In genomic region chr17:2705263-2705662, GRCh38 we compare ENCODE assay signal across 14 cellular contexts. TPM values are rescaled to one million over a fixed set of nuclear protein-coding genes. Genes with fewer than 3 reads are reported as not detected.
DNase-seq lines count a peak whose midpoint lies in the region; ATAC-seq and TF ChIP-seq lines count a peak whose summit lies in the region.
"Had no signal": no experiment of that assay in that cellular context is flagged by ENCODE, and none has a peak within 500 bp of the region (broad histone marks: within the 10 kb centered on the region; RNA-seq: fewer than 3 reads in every experiment).

No MANE protein-coding gene starts in this region.

- no peak for ATAC-seq in left ventricle myocardium superior
- ATAC-seq in stimulated activated naive B cell treated with anti-CD40 and anti-IgM and Interleukin-4, amounts not matched to agents 10 μg/mL and 1 μg/mL and 100 μg/mL, for 72 hours (replicated peaks) = no peak
- ATAC-seq: HCT116 had no signal

- H2AFZ ChIP-seq in MM.1S (ENCODE audit: low read length) = no peak overlapping the region
- H2AFZ ChIP-seq: parathyroid adenoma had no signal

- no peaks in the 10 kb centered on the region for H3F3A ChIP-seq in MM.1S (ENCODE audit: insufficient read depth, low read length)

- peak overlapping the region; percentile 38 for H3K27ac Mint-ChIP-seq in stimulated activated naive B cell treated with anti-CD40 and anti-IgM and Interleukin-4, amounts not matched to agents 10 μg/mL and 1 μg/mL and 100 μg/mL, for 72 hours
- H3K27ac Mint-ChIP-seq: activated naive CD4-positive, alpha-beta T cell treated with anti-CD3 and anti-CD28 coated beads, Interleukin-2, amount 50 U/mL, for 24 hours had no signal

- intact Hi-C loops in left ventricle myocardium superior (cut with micrococcal nuclease) = no loop called here
- intact Hi-C loops in adrenal gland (cut with DNase I) = no loop called here

- H3K27me3 ChIP-seq in right atrium auricular region = no peaks in the 10 kb centered on the region
- no peaks in the 10 kb centered on the region for H3K27me3 ChIP-seq in adrenal gland
- H3K27me3 ChIP-seq in MM.1S (replicated peaks; ENCODE audit: insufficient read depth, low read length) = no peaks in the 10 kb centered on the region
- H3K27me3 ChIP-seq: thyroid gland had no signal

- no peak overlapping the region for H3K4me3 Mint-ChIP-seq in stimulated activated naive B cell treated with anti-CD40 and anti-IgM and Interleukin-4, amounts not matched to agents 10 μg/mL and 1 μg/mL and 100 μg/mL, for 72 hours
- H3K4me3 Mint-ChIP-seq: activated naive CD4-positive, alpha-beta T cell treated with anti-CD3 and anti-CD28 coated beads, Interleukin-2, amount 50 U/mL, for 24 hours had no signal

- DNase-seq in left ventricle myocardium superior (peak; percentile 33), right atrium auricular region (ENCODE audit: low spot score) (no peak), adrenal gland (peak; percentile 82 to 93 (median 91)), iris pigment epithelial cell (ENCODE audit: low read depth) (peak; percentile 83), MM.1S (no peak), NCI-H146 treated with DMSO at 0.1 percent for 48 hours (lab: John Stamatoyannopoulos, UW; ENCODE audit: unreplicated experiment) (no peak), H4 (ENCODE audit: low spot score) (no peak)
- no peak for DNase-seq in stimulated activated naive B cell treated with anti-CD40 and anti-IgM and Interleukin-4, amounts not matched to agents 10 μg/mL and 1 μg/mL and 100 μg/mL, for 72 hours
- DNase-seq: C1 segment of cervical spinal cord, NCI-H524 treated with DMSO at 0.1 percent for 48 hours had no signal

- peaks cover 0 to 61% of the 10 kb centered on the region in 2 donors for H3K4me1 ChIP-seq in right atrium auricular region
- H3K4me1 ChIP-seq in adrenal gland (replicated peaks in 1 of 2) = peaks cover 60 to 66% of the 10 kb centered on the region in 2 donors
- 0 out of 2 replicates have a peak, but pooled peaks cover 10% of the 10 kb centered on the region for H3K4me1 ChIP-seq in MM.1S (ENCODE audit: low read length)

- peaks cover 36 to 44% of the 10 kb centered on the region in 2 donors for H3K4me1 Mint-ChIP-seq in stimulated activated naive B cell treated with anti-CD40 and anti-IgM and Interleukin-4, amounts not matched to agents 10 μg/mL and 1 μg/mL and 100 μg/mL, for 72 hours

- no peaks in the 10 kb centered on the region for H3K9me3 Mint-ChIP-seq in stimulated activated naive B cell treated with anti-CD40 and anti-IgM and Interleukin-4, amounts not matched to agents 10 μg/mL and 1 μg/mL and 100 μg/mL, for 72 hours
- H3K9me3 Mint-ChIP-seq: activated naive CD4-positive, alpha-beta T cell treated with anti-CD3 and anti-CD28 coated beads, Interleukin-2, amount 50 U/mL, for 24 hours had no signal

- peaks cover 50% of the 10 kb centered on the region for H4K20me1 ChIP-seq in MM.1S (ENCODE audit: insufficient read depth, low read length)

- no peaks in the 10 kb centered on the region for H3K9me2 ChIP-seq in MM.1S (replicated peaks; ENCODE audit: insufficient read depth, low read length)

- H3K27me3 Mint-ChIP-seq in stimulated activated naive B cell treated with anti-CD40 and anti-IgM and Interleukin-4, amounts not matched to agents 10 μg/mL and 1 μg/mL and 100 μg/mL, for 72 hours = no peaks in the 10 kb centered on the region
- H3K27me3 Mint-ChIP-seq: activated naive CD4-positive, alpha-beta T cell treated with anti-CD3 and anti-CD28 coated beads, Interleukin-2, amount 50 U/mL, for 24 hours had no signal

- H3K4me3 ChIP-seq in right atrium auricular region = no peak overlapping the region
- no peak overlapping the region for H3K4me3 ChIP-seq in adrenal gland
- H3K4me3 ChIP-seq in MM.1S (ENCODE audit: low read length) = no peak overlapping the region
- H3K4me3 ChIP-seq: thyroid gland had no signal

- TF ChIP-seq CTCF in right atrium auricular region (IDR thresholded peaks at IDR 0.05) (no peak), adrenal gland (IDR thresholded peaks at IDR 0.05) (no peak), MM.1S (IDR thresholded peaks at IDR 0.05; ENCODE audit: low read length) (no peak)

- H3K36me3 Mint-ChIP-seq in stimulated activated naive B cell treated with anti-CD40 and anti-IgM and Interleukin-4, amounts not matched to agents 10 μg/mL and 1 μg/mL and 100 μg/mL, for 72 hours = peaks cover 31 to 33% of the 10 kb centered on the region in 2 donors

- H3K4me2 ChIP-seq in MM.1S (ENCODE audit: low read depth, low read length) = no peak overlapping the region

- H3K9ac ChIP-seq in MM.1S (ENCODE audit: low read length) = no peak overlapping the region
- H3K9ac ChIP-seq: parathyroid adenoma had no signal

- H3K36me3 ChIP-seq in right atrium auricular region (peaks cover 34% of the 10 kb centered on the region), adrenal gland (replicated peaks in 1 of 2) (peaks cover 0 to 36% of the 10 kb centered on the region in 2 donors), MM.1S (replicated peaks; ENCODE audit: insufficient read depth, low read length) (no peaks in the 10 kb centered on the region; the same call in 1 of the 2 replicates)

- H3K9me3 ChIP-seq in right atrium auricular region (no peaks in the 10 kb centered on the region), adrenal gland (replicated peaks in 1 of 3) (no peaks in the 10 kb centered on the region), MM.1S (replicated peaks; ENCODE audit: insufficient read depth, low read length) (no peaks in the 10 kb centered on the region)
- H3K9me3 ChIP-seq: thyroid gland had no signal

- H3K79me2 ChIP-seq in MM.1S (ENCODE audit: low read length) = peaks cover 71% of the 10 kb centered on the region

- peak in 1 of 2 donors; percentile 51 for TF ChIP-seq POLR2A in adrenal gland (IDR thresholded peaks at IDR 0.05)

- WGBS in adrenal gland, 4 donors = 34 to 57% (median 48%) methylated on average over 5 to 7 of the region's 7 CpGs

- peak overlapping the region in 1 of 2 donors; percentile 92 for H3K27ac ChIP-seq in right atrium auricular region
- peak overlapping the region; percentile 48 to 96 (median 86) for H3K27ac ChIP-seq in adrenal gland
- H3K27ac ChIP-seq in MM.1S (ENCODE audit: low read length) = no peak overlapping the region
- H3K27ac ChIP-seq: parathyroid adenoma, thyroid gland had no signal

RNA-seq across cellular contexts. Expression of gene CLUH, which starts 6.3 kb away (rescaled TPM):
- 205 TPM for total RNA-seq in left ventricle myocardium superior
- 100 to 1,000 TPM in 1 of 2 donors, 10 to 100 TPM in 1; 94.4 to 126 TPM for total RNA-seq in right atrium auricular region
- 100 to 1,000 TPM; 116 to 191 (median 135) TPM for total RNA-seq in adrenal gland
- 100 to 1,000 TPM in 2 of 3 donors, 10 to 100 TPM in 1; 57.6 to 118 (median 109) TPM for polyA plus RNA-seq in adrenal gland
- total RNA-seq in H4 (2014; rRNA removed; shearing (Covaris generic)) = 11.4 and 14.4 TPM in 2 replicates

RNA-seq across cellular contexts. Expression of gene CCDC92B, which starts 44.2 kb away (rescaled TPM):
- total RNA-seq in left ventricle myocardium superior = 0.12 TPM
- total RNA-seq in right atrium auricular region = not detected
- total RNA-seq in adrenal gland = 1 to 10 TPM in 1 of 8 donors, under 1 TPM in 4, not detected in 3; 0.10 to 1.5 (median 0.17) TPM
- polyA plus RNA-seq in adrenal gland = 1 to 10 TPM in 1 of 3 donors, under 1 TPM in 2; 0.59 to 4.7 (median 0.77) TPM
- total RNA-seq in H4 (2014; rRNA removed; shearing (Covaris generic)) = not detected in 2 replicates

Comparison
In these comparisons a context has a peak if more than half of its experiments do, and no peak if none do; other contexts are left out.
1. DNase-seq: peak in left ventricle myocardium superior (single experiment), adrenal gland (7 of 7) and iris pigment epithelial cell (single experiment); none in right atrium auricular region (single experiment), stimulated activated naive B cell treated with anti-CD40 and anti-IgM and Interleukin-4, amounts not matched to agents 10 μg/mL and 1 μg/mL and 100 μg/mL, for 72 hours (single experiment), MM.1S (single experiment), NCI-H146 treated with DMSO at 0.1 percent for 48 hours (single experiment) and H4 (single experiment).